Comparison of ENCODE assay signal across 10 cellular contexts in the genomic region with DNA sequence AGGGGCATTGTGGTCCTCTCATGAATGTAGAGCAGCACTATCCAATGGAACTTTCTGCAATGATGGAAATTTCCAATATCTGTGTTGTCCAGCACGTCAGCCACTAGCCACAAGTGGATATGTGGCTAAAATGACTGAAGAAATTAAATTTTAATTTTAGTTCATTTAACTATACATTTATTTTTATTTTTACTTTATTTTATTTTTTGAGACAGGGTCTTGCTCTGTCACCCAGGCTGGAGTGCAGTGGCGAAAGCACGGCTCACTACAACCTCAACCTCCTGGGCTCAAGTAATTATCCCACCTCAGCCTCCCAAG. TPM values are rescaled to one million over a fixed set of nuclear protein-coding genes. Genes with fewer than 3 reads are reported as not detected.
DNase-seq lines count a peak whose midpoint lies in the region; ATAC-seq and TF ChIP-seq lines count a peak whose summit lies in the region.
"Had no signal": no experiment of that assay in that cellular context is flagged by ENCODE, and none has a peak within 500 bp of the region (broad histone marks: within the 10 kb centered on the region; RNA-seq: fewer than 3 reads in every experiment).

No MANE protein-coding gene starts in this region.

- H3K27ac Mint-ChIP-seq in CD4-positive, alpha-beta T cell: peak overlapping the region; percentile 81
- H3K27ac Mint-ChIP-seq in neural crest cell (ENCODE audit: unreplicated experiment): no peak overlapping the region
- H3K27ac Mint-ChIP-seq: activated T-helper 2 cell treated with anti-CD3 and anti-CD28 coated beads, Interferon-gamma antibody, Interleukin-2, Interleukin-4, amounts not matched to agents 10 μg/mL and 5 μg/mL and 100 μg/mL, durations not matched to agents 14 hours and 24 hours and 36 hours had no signal

- POLR2A ChIA-PET in CD4-positive, alpha-beta T cell (lab: Charles Lee): interaction anchor here (1.4 to 4.2 kb wide), 5 partner anchors 10 to 1029 kb away, joined by 4 to 23 read pairs (median 7); a partner anchor contains a TSS

- H4K20me1 ChIP-seq in OCI-LY1 (ENCODE audit: insufficient read depth, low read length): no peaks in the 10 kb centered on the region
- H4K20me1 ChIP-seq: BLaER1 had no signal

- H3K27ac ChIP-seq in CD4-positive, alpha-beta T cell (ENCODE audit: low read depth, low read length): no peak overlapping the region
- H3K27ac ChIP-seq in OCI-LY1 (ENCODE audit: low read depth, low read length, poor library complexity, severe bottlenecking) (peak overlapping the region; percentile 94), dorsolateral prefrontal cortex (peak overlapping the region in 31 of 59 donors; percentile 26 to 88 (median 76))

- H3K4me1 ChIP-seq in OCI-LY1 (ENCODE audit: insufficient read depth, low read length, severe bottlenecking): peaks cover 37% of the 10 kb centered on the region

- intact Hi-C loops in CD4-positive, alpha-beta T cell (cut with DNase I, micrococcal nuclease): loop anchor here (1.0 to 5.0 kb wide), 2 partner anchors 64 to 163 kb away; a partner anchor contains a TSS
- intact Hi-C loops in dorsolateral prefrontal cortex (cut with DNase I): loop anchor here in 1 of 2 donors (2.0 to 10.0 kb wide), 3 partner anchors 59 to 191 kb away; no protein-coding TSS in a partner anchor

- no peak overlapping the region for H3K4me3 Mint-ChIP-seq in CD4-positive, alpha-beta T cell
- peak overlapping the region; percentile 91 for H3K4me3 Mint-ChIP-seq in neural crest cell

- H3F3A ChIP-seq in OCI-LY1 (ENCODE audit: insufficient read depth, low read length): no peaks in the 10 kb centered on the region

- no peaks in the 10 kb centered on the region for H3K79me2 ChIP-seq in OCI-LY1 (ENCODE audit: insufficient read depth, low read length)

- no peaks in the 10 kb centered on the region for H3K9me2 ChIP-seq in OCI-LY1 (ENCODE audit: low read depth, low read length)

- no peaks in the 10 kb centered on the region for H3K27me3 ChIP-seq in CD4-positive, alpha-beta T cell (ENCODE audit: control insufficient read depth, insufficient read depth, low read length)
- H3K27me3 ChIP-seq in OCI-LY1 (ENCODE audit: insufficient read depth, low read length) (no peaks in the 10 kb centered on the region), dorsolateral prefrontal cortex (peaks cover 0 to 77% (median 27%) of the 10 kb centered on the region in 45 donors), H7 (ENCODE audit: control insufficient read depth, insufficient read depth, low read length) (peaks cover 8% of the 10 kb centered on the region)

- no peak for DNase-seq in CD4-positive, alpha-beta T cell
- DNase-seq in dorsolateral prefrontal cortex (no peak), neural crest cell (ENCODE audit: low read depth, low spot score) (no peak), H7 (no peak), kidney glomerular epithelial cell (lab: John Stamatoyannopoulos, UW) (no peak), GM03348 (ENCODE audit: low spot score) (no peak), SW 1271 (lab: John Stamatoyannopoulos, UW) (no peak)

- H3K4me3 ChIP-seq in OCI-LY1 (ENCODE audit: low read depth, low read length, poor library complexity, severe bottlenecking): no peak overlapping the region
- H3K4me3 ChIP-seq in dorsolateral prefrontal cortex: peak overlapping the region in 21 of 59 donors; percentile 29 to 63 (median 56)
- no peak overlapping the region for H3K4me3 ChIP-seq in H7 (ENCODE audit: insufficient read depth, low read depth, low read length)

- H3K36me3 ChIP-seq in OCI-LY1 (ENCODE audit: insufficient read depth, low read length) (no peaks in the 10 kb centered on the region), H7 (replicated peaks; ENCODE audit: control insufficient read depth, insufficient read depth, low read length) (no peaks in the 10 kb centered on the region)
- H3K36me3 ChIP-seq: BLaER1 had no signal

- no peaks in the 10 kb centered on the region for H3K9me3 Mint-ChIP-seq in CD4-positive, alpha-beta T cell
- H3K9me3 Mint-ChIP-seq in neural crest cell: no peaks in the 10 kb centered on the region
- H3K9me3 Mint-ChIP-seq: activated T-helper 2 cell treated with anti-CD3 and anti-CD28 coated beads, Interferon-gamma antibody, Interleukin-2, Interleukin-4, amounts not matched to agents 10 μg/mL and 5 μg/mL and 100 μg/mL, durations not matched to agents 14 hours and 24 hours and 36 hours had no signal

- no peak overlapping the region for H2AFZ ChIP-seq in OCI-LY1 (ENCODE audit: low read length)

- H3K9me3 ChIP-seq in CD4-positive, alpha-beta T cell (ENCODE audit: control insufficient read depth, low read length): no peaks in the 10 kb centered on the region
- no peaks in the 10 kb centered on the region for H3K9me3 ChIP-seq in OCI-LY1 (ENCODE audit: low read length)
- H3K9me3 ChIP-seq: BLaER1 had no signal

- CTCF ChIA-PET in CD4-positive, alpha-beta T cell (lab: Charles Lee): interaction anchor here (0.6 to 2.8 kb wide), 10 partner anchors 9 to 163 kb away, joined by 3 to 30 read pairs (median 6); a partner anchor contains a TSS

- H3K9ac ChIP-seq in OCI-LY1 (ENCODE audit: low read length): peak overlapping the region; percentile 76; the same call in 1 of the 2 replicates

- H3K4me2 ChIP-seq in OCI-LY1 (ENCODE audit: low read length): peak overlapping the region; percentile 81; the same call in 1 of the 2 replicates

- no peaks in the 10 kb centered on the region for H3K27me3 Mint-ChIP-seq in CD4-positive, alpha-beta T cell
- peaks cover 36% of the 10 kb centered on the region for H3K27me3 Mint-ChIP-seq in neural crest cell (ENCODE audit: low read depth)

- peaks cover 4% of the 10 kb centered on the region for H3K4me1 Mint-ChIP-seq in CD4-positive, alpha-beta T cell (ENCODE audit: low read depth)
- peaks cover 19% of the 10 kb centered on the region for H3K4me1 Mint-ChIP-seq in neural crest cell

- TF ChIP-seq CTCF in CD4-positive, alpha-beta T cell (IDR thresholded peaks at IDR 0.05): peak; percentile 17
- TF ChIP-seq CTCF in OCI-LY1 (IDR thresholded peaks at IDR 0.05; ENCODE audit: low read length) (no peak), dorsolateral prefrontal cortex (IDR thresholded peaks at IDR 0.05 in 54 of 56, conservative IDR thresholded peaks at IDR 0.05 in 2 of 56; ENCODE audit: low read depth in 1 of 56, partially characterized antibody in 56 of 56) (peak in 1 of 56 donors; percentile 7), neural crest cell (conservative IDR thresholded peaks at IDR 0.05) (no peak)

- no peaks in the 10 kb centered on the region for H3K36me3 Mint-ChIP-seq in CD4-positive, alpha-beta T cell (ENCODE audit: low read depth)
- H3K36me3 Mint-ChIP-seq in neural crest cell (ENCODE audit: low read depth): no peaks in the 10 kb centered on the region

- ATAC-seq in CD4-positive, alpha-beta T cell (ENCODE audit: poor library complexity): no peak

RNA-seq across cellular contexts. Expression of a gene that starts 13.3 kb away (rescaled TPM):
- 100 to 1,000 TPM; 104 to 110 TPM for total RNA-seq in CD4-positive, alpha-beta T cell
- total RNA-seq in dorsolateral prefrontal cortex: 100 to 1,000 TPM in 7 of 120 experiments, 10 to 100 TPM in 113; 52.6 to 124 (median 81.9) TPM
- total RNA-seq in neural crest cell: 325 and 368 TPM in 2 replicates
- total RNA-seq in H7 (2014; rRNA removed; shearing (Covaris generic)): 158 and 198 TPM in 2 replicates
